Comparison of ENCODE assay signal across 14 cellular contexts in genomic region chr4:84632092-84632491, GRCh38. TPM values are rescaled to one million over a fixed set of nuclear protein-coding genes. Genes with fewer than 3 reads are reported as not detected.
DNase-seq lines count a peak whose midpoint lies in the region; ATAC-seq and TF ChIP-seq lines count a peak whose summit lies in the region.
"Had no signal": no experiment of that assay in that cellular context is flagged by ENCODE, and none has a peak within 500 bp of the region (broad histone marks: within the 10 kb centered on the region; RNA-seq: fewer than 3 reads in every experiment).

No MANE protein-coding gene starts in this region.

- H3K36me3 ChIP-seq in MG63 (no peaks in the 10 kb centered on the region), adrenal gland (replicated peaks in 1 of 2) (no peaks in the 10 kb centered on the region)

- no peaks in the 10 kb centered on the region for H3K4me1 ChIP-seq in adrenal gland (replicated peaks in 1 of 2)

- H3K9me3 ChIP-seq in MG63 (no peaks in the 10 kb centered on the region), adrenal gland (replicated peaks in 1 of 3) (no peaks in the 10 kb centered on the region)

- DNase-seq in AG09319 (ENCODE audit: extremely low read depth, low read depth) (peak; percentile 41), MG63 (peak; percentile 44), choroid plexus epithelial cell (ENCODE audit: low read depth) (peak; percentile 93), kidney tubule cell (ENCODE audit: low spot score) (peak; percentile 5), islet precursor cell (no peak), adrenal gland (no peak), DMS53 treated with DMSO at 0.1 percent for 48 hours (lab: John Stamatoyannopoulos, UW; ENCODE audit: unreplicated experiment) (no peak)
- DNase-seq: activated T-cell treated with anti-CD3 and anti-CD28 coated beads, Interleukin-2, amount 50 U/mL, for 4 hours; amygdala; DMS153; immature natural killer cell; stimulated activated CD4-positive, alpha-beta T cell treated with anti-CD3 and anti-CD28 coated beads, Interleukin-12 subunit alpha, Interleukin-12 subunit beta, amount 100 ng/mL, for 4 hours had no signal

- no peak for TF ChIP-seq POLR2A in adrenal gland (IDR thresholded peaks at IDR 0.05)

- ATAC-seq in HG03280 (IDR thresholded peaks at IDR 0.05; ENCODE audit: unreplicated experiment), result no peak
- ATAC-seq: activated T-cell treated with anti-CD3 and anti-CD28 coated beads, Interleukin-2, amount 50 U/mL, for 4 hours; HCT116 had no signal

- H3K4me3 ChIP-seq in MG63 (no peak overlapping the region), choroid plexus epithelial cell (ENCODE audit: low read depth, low read length) (no peak overlapping the region), adrenal gland (no peak overlapping the region)

- H3K27ac ChIP-seq in adrenal gland, result no peak overlapping the region

- 67 to 89% (median 78%) methylated on average over 2 of the region's 2 CpGs for WGBS in adrenal gland, 4 donors

- TF ChIP-seq CTCF in AG09319 (IDR thresholded peaks at IDR 0.05; ENCODE audit: low read depth, low read length) (no peak), choroid plexus epithelial cell (conservative IDR thresholded peaks at IDR 0.05; ENCODE audit: low read depth, low read length) (no peak), adrenal gland (IDR thresholded peaks at IDR 0.05) (no peak)

- intact Hi-C loops in adrenal gland (cut with DNase I), result no loop called here

- H3K27me3 ChIP-seq in MG63 (no peaks in the 10 kb centered on the region), adrenal gland (no peaks in the 10 kb centered on the region)

RNA-seq across cellular contexts. Expression of gene CDS1, which starts 49.2 kb away (rescaled TPM):
- not detected in 2 replicates for total RNA-seq in MG63 (2014; rRNA removed; shearing (Covaris generic); ENCODE audit: low replicate concordance)
- 10 to 100 TPM in 4 of 8 donors, 1 to 10 TPM in 4; 5.3 to 17.8 (median 10.1) TPM for total RNA-seq in adrenal gland
- 1 to 10 TPM; 2.6 to 8.0 (median 3.7) TPM for polyA plus RNA-seq in adrenal gland
- polyA plus RNA-seq: immature natural killer cell had no signal

Comparison
In these comparisons a context has a peak if more than half of its experiments do, and no peak if none do; other contexts are left out.
1. DNase-seq: peak in AG09319 (single experiment), MG63 (single experiment), choroid plexus epithelial cell (single experiment) and kidney tubule cell (single experiment); none in islet precursor cell (single experiment), adrenal gland (0 of 7) and DMS53 treated with DMSO at 0.1 percent for 48 hours (single experiment).